1 cellular context compared by ENCODE assay signal in genomic region chr14:96072746-96073145, GRCh38.
TF ChIP-seq lines count a peak whose summit lies in the region.

No MANE protein-coding gene starts in this region.

TF ChIP-seq in H1, 55 proteins besides CTCF, POLR2A, EP300 and RAD21:
- TF ChIP-seq HDAC2 (IDR thresholded peaks at IDR 0.05; ENCODE audit: borderline replicate concordance in 1 of 2, low read depth in 2 of 2, low read length in 2 of 2) (no peak), NANOG (IDR thresholded peaks at IDR 0.05; ENCODE audit: insufficient read depth, low read depth, low read length, poor library complexity, severe bottlenecking) (no peak)
